Comparison of ENCODE assay signal across 8 cellular contexts in the genomic region with DNA sequence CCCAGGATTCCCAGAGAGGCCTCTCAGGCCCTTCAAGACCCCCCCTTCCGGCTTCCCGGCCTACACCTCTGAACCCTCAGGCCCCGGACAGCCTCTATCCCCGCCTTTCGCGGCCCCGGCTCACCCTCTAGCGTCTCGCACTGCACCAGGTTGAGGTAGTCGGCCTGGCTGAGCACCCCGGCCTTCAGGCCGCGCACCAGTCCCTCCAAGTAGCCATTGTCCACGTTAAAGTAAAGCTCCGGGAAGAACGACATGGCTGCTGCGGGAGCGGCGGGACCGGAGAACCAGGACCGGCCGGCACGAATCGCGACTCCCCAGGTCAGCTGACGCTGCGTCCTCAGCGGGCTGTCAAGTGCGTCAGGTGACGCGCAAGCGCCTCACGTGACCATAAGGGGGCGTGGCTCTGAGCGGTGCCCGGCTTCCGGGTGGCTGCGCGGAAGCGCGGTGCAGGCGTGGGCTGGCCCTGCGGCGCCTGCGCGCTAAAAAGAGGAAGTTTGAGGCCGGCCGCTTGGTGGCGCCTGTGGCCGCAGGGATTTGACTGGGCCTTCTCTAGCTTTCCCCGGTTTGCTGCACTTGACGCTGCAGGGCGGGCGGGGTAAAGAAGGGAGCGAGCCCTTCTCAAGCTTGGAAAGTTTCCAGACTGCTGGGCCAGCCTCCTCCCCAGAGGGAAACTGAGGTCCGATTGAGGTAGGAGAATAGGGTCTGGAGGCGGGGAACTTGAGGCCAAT. TPM values are rescaled to one million over a fixed set of nuclear protein-coding genes. Genes with fewer than 3 reads are reported as not detected.
DNase-seq lines count a peak whose midpoint lies in the region; ATAC-seq and TF ChIP-seq lines count a peak whose summit lies in the region.

A gene (minus strand): TSS at position 325 of the 728 bp plus-strand sequence. CDS start 71 bp downstream, at position 254.

- H3K4me1 ChIP-seq in right atrium auricular region, result peaks cover 0 to 46% of the 10 kb centered on the region in 2 donors
- peaks cover 0 to 6% of the 10 kb centered on the region in 2 donors for H3K4me1 ChIP-seq in uterus

- H3K4me3 ChIP-seq in right atrium auricular region, result peak within 1 kb of the TSS; percentile 74 to 95
- H3K4me3 ChIP-seq in uterus, result peak within 1 kb of the TSS; percentile 87 to 98

- no peaks in the 10 kb centered on the region for H3K9me3 ChIP-seq in right atrium auricular region
- no peaks in the 10 kb centered on the region for H3K9me3 ChIP-seq in uterus

- peak; percentile 78 to 82 for TF ChIP-seq POLR2A in uterus (IDR thresholded peaks at IDR 0.05)

- no peaks in the 10 kb centered on the region for H3K27me3 ChIP-seq in right atrium auricular region
- H3K27me3 ChIP-seq in uterus, result no peaks in the 10 kb centered on the region

- DNase-seq in NCI-H187 (lab: John Stamatoyannopoulos, UW) (peak; percentile 88 to 91), T-helper 2 cell (peak; percentile 98), anterior cingulate cortex (lab: John Stamatoyannopoulos, UW) (peak; percentile 73 to 100 (median 97)), right atrium auricular region (ENCODE audit: low spot score) (peak; percentile 99), pulmonary artery endothelial cell (ENCODE audit: low read depth, low spot score) (peak; percentile 93), uterus (peak; percentile 97 to 100)

- intact Hi-C loops in uterus (cut with DNase I; ENCODE audit: low total_unique reads), result no loop called here

- H3K27ac ChIP-seq in right atrium auricular region, result peak within 1 kb of the TSS; percentile 89 to 96
- H3K27ac ChIP-seq in uterus, result peak within 1 kb of the TSS; percentile 88 to 92

- ATAC-seq in GM18499 (IDR thresholded peaks at IDR 0.05; ENCODE audit: insufficient read depth, unreplicated experiment) (peak; percentile 92), HG02943 (IDR thresholded peaks at IDR 0.05; ENCODE audit: low read depth, unreplicated experiment) (peak; percentile 92)

- TF ChIP-seq CTCF in right atrium auricular region (IDR thresholded peaks at IDR 0.05) (peak; percentile 78 to 92), uterus (IDR thresholded peaks at IDR 0.05) (peak; percentile 87 to 98 (median 94))

- H3K36me3 ChIP-seq in right atrium auricular region, result no peaks in the 10 kb centered on the region
- no peaks in the 10 kb centered on the region for H3K36me3 ChIP-seq in uterus

RNA-seq across cellular contexts. Expression of the gene that starts here (rescaled TPM):
- total RNA-seq in right atrium auricular region (10 to 100 TPM; 79.7 to 95.7 TPM), pulmonary artery endothelial cell (82.2 and 91.8 TPM in 2 replicates), uterus (100 to 1,000 TPM in 2 of 4 donors, 10 to 100 TPM in 2; 67.4 to 243 (median 100) TPM)

Comparison
In these comparisons a context has a peak if more than half of its experiments do, and no peak if none do; other contexts are left out.
1. Peak in every context shown above with its lines: DNase-seq, ATAC-seq, H3K4me3 ChIP-seq and H3K27ac ChIP-seq.